Comparison of ENCODE assay signal across 10 cellular contexts in genomic region chr7:19117870-19118608, GRCh38. TPM values are rescaled to one million over a fixed set of nuclear protein-coding genes. Genes with fewer than 3 reads are reported as not detected.
DNase-seq lines count a peak whose midpoint lies in the region; ATAC-seq and TF ChIP-seq lines count a peak whose summit lies in the region.
"Had no signal": no experiment of that assay in that cellular context is flagged by ENCODE, and none has a peak within 500 bp of the region (broad histone marks: within the 10 kb centered on the region; RNA-seq: fewer than 3 reads in every experiment).

No MANE protein-coding gene starts in this region.

- H3K4me1 ChIP-seq in iPS-20b (ENCODE audit: insufficient read depth, low read length) (peaks cover 9% of the 10 kb centered on the region; the same call in 1 of the 2 replicates), subcutaneous abdominal adipose tissue (ENCODE audit: control insufficient read depth in 5 of 5, insufficient read depth in 5 of 5, low read length in 5 of 5) (peaks cover 0 to 36% (median 29%) of the 10 kb centered on the region in 5 donors)

- H3K9me3 ChIP-seq in iPS-20b (ENCODE audit: insufficient read depth, low read depth, low read length), result no peaks in the 10 kb centered on the region; the same call in 1 of the 2 replicates
- H3K9me3 ChIP-seq in subcutaneous abdominal adipose tissue (ENCODE audit: control insufficient read depth in 5 of 5, low read length in 5 of 5), result no peaks in the 10 kb centered on the region
- no peaks in the 10 kb centered on the region for H3K9me3 ChIP-seq in CD4-positive, alpha-beta T cell (ENCODE audit: control insufficient read depth, low read length)

- no peak overlapping the region for H3K4me3 Mint-ChIP-seq in CD4-positive, alpha-beta T cell

- H3K4me1 Mint-ChIP-seq in CD4-positive, alpha-beta T cell (ENCODE audit: low read depth), result no peaks in the 10 kb centered on the region

- no peak for TF ChIP-seq CTCF in CD4-positive, alpha-beta T cell (IDR thresholded peaks at IDR 0.05)

- POLR2A ChIA-PET in CD4-positive, alpha-beta T cell (lab: Charles Lee), result no interaction called here

- intact Hi-C loops in CD4-positive, alpha-beta T cell (cut with DNase I, micrococcal nuclease), result no loop called here

- no peaks in the 10 kb centered on the region for H3K36me3 ChIP-seq in iPS-20b (ENCODE audit: insufficient read depth, low read depth, low read length)
- no peaks in the 10 kb centered on the region for H3K36me3 ChIP-seq in subcutaneous abdominal adipose tissue (ENCODE audit: control insufficient read depth in 5 of 5, insufficient read depth in 5 of 5, low read length in 5 of 5)

- no peak overlapping the region for H3K27ac Mint-ChIP-seq in CD4-positive, alpha-beta T cell
- H3K27ac Mint-ChIP-seq: activated CD4-positive, alpha-beta memory T cell treated with anti-CD3 and anti-CD28 coated beads for 36 hours had no signal

- H3K27me3 ChIP-seq in iPS-20b (ENCODE audit: insufficient read depth, low read length), result peaks cover 88% of the 10 kb centered on the region
- peaks cover 0 to 19% (median 7%) of the 10 kb centered on the region in 5 donors for H3K27me3 ChIP-seq in subcutaneous abdominal adipose tissue (ENCODE audit: control insufficient read depth in 5 of 5, insufficient read depth in 4 of 5, low read length in 5 of 5)
- H3K27me3 ChIP-seq in CD4-positive, alpha-beta T cell (ENCODE audit: control insufficient read depth, insufficient read depth, low read length), result peaks cover 76% of the 10 kb centered on the region

- peaks cover 61% of the 10 kb centered on the region for H3K27me3 Mint-ChIP-seq in CD4-positive, alpha-beta T cell

- H3K9me3 Mint-ChIP-seq in CD4-positive, alpha-beta T cell, result no peaks in the 10 kb centered on the region
- H3K9me3 Mint-ChIP-seq: activated CD4-positive, alpha-beta memory T cell treated with anti-CD3 and anti-CD28 coated beads for 36 hours had no signal

- no peak for ATAC-seq in HG02852 (IDR thresholded peaks at IDR 0.05; ENCODE audit: unreplicated experiment)
- ATAC-seq in CD4-positive, alpha-beta T cell (ENCODE audit: poor library complexity), result no peak

- CTCF ChIA-PET in CD4-positive, alpha-beta T cell (lab: Charles Lee), result no interaction called here

- no peak overlapping the region for H3K27ac ChIP-seq in iPS-20b (ENCODE audit: low read length)
- H3K27ac ChIP-seq in subcutaneous abdominal adipose tissue (ENCODE audit: low read depth, low read length), result peak overlapping the region; percentile 79
- H3K27ac ChIP-seq in CD4-positive, alpha-beta T cell (ENCODE audit: low read depth, low read length), result no peak overlapping the region

- H3K36me3 Mint-ChIP-seq in CD4-positive, alpha-beta T cell (ENCODE audit: low read depth), result no peaks in the 10 kb centered on the region
- H3K36me3 Mint-ChIP-seq: activated CD4-positive, alpha-beta memory T cell treated with anti-CD3 and anti-CD28 coated beads for 36 hours had no signal

- DNase-seq in DMS 273 (lab: John Stamatoyannopoulos, UW; ENCODE audit: unreplicated experiment) (peak; percentile 86), DMS 273 treated with DMSO at 0.1 percent for 48 hours (lab: John Stamatoyannopoulos, UW) (no peak), amniotic epithelial cell (ENCODE audit: low read depth) (peak; percentile 50), NCI-H2029 (lab: John Stamatoyannopoulos, UW) (no peak)
- DNase-seq in CD4-positive, alpha-beta T cell, result no peak
- DNase-seq: activated CD4-positive, alpha-beta memory T cell treated with anti-CD3 and anti-CD28 coated beads for 36 hours had no signal

- no peak overlapping the region for H3K9ac ChIP-seq in iPS-20b (ENCODE audit: low read depth, low read length)
- H3K9ac ChIP-seq in subcutaneous abdominal adipose tissue (ENCODE audit: low read length in 5 of 5), result peak overlapping the region in 3 of 5 donors; percentile 48 to 72 (median 70)

- peak overlapping the region; percentile 64 for H3K4me3 ChIP-seq in iPS-20b (ENCODE audit: low read length)
- peak overlapping the region; percentile 57 to 100 (median 86) for H3K4me3 ChIP-seq in subcutaneous abdominal adipose tissue (ENCODE audit: low read depth in 1 of 5, low read length in 5 of 5)

RNA-seq across cellular contexts. Expression of gene TWIST1, which starts 0.6 kb away (rescaled TPM):
- total RNA-seq in CD4-positive, alpha-beta T cell, result not detected
- total RNA-seq: mononuclear cell had no signal

RNA-seq across cellular contexts. Expression of gene FERD3L, which starts 27.2 kb away (rescaled TPM):
- total RNA-seq in CD4-positive, alpha-beta T cell, result not detected
- total RNA-seq: activated CD4-positive, alpha-beta memory T cell treated with anti-CD3 and anti-CD28 coated beads for 36 hours; mononuclear cell had no signal

Comparison
In these comparisons a context has a peak if more than half of its experiments do, and no peak if none do; other contexts are left out.
1. DNase-seq: peak in DMS 273 (single experiment) and amniotic epithelial cell (single experiment); none in DMS 273 treated with DMSO at 0.1 percent for 48 hours (single experiment), CD4-positive, alpha-beta T cell (0 of 10) and NCI-H2029 (single experiment).